In genomic region chr9:86557918-86558317, GRCh38 we compare ENCODE assay signal across 16 cellular contexts.
"Had no signal": no experiment of that assay in that cellular context is flagged by ENCODE, and none has a peak within 500 bp of the region (broad histone marks: within the 10 kb centered on the region; RNA-seq: fewer than 3 reads in every experiment).

No MANE protein-coding gene starts in this region.

- H3K9me3 Mint-ChIP-seq: central memory CD8-positive, alpha-beta T cell; mesothelial cell of epicardium; nephron progenitor cell; type B pancreatic cell had no signal

- H3K27ac ChIP-seq: dorsolateral prefrontal cortex, heart left ventricle, psoas muscle had no signal

- H3K4me1 ChIP-seq: psoas muscle had no signal

- H3K4me1 Mint-ChIP-seq: central memory CD8-positive, alpha-beta T cell; naive B cell had no signal

- DNase-seq: cortex of kidney; dorsolateral prefrontal cortex; effector memory CD4-positive, alpha-beta T cell; heart left ventricle; hippocampal formation; naive B cell; nephron progenitor cell; retina; stimulated activated CD4-positive, alpha-beta T cell treated with anti-CD3 and anti-CD28 coated beads, Interleukin-12 subunit alpha, Interleukin-12 subunit beta, amount 100 ng/mL, for 4 hours; stimulated activated naive CD4-positive, alpha-beta T cell treated with Interleukin-2 at 50 U/mL for 16 hours had no signal

- H3K4me3 ChIP-seq: dorsolateral prefrontal cortex, heart left ventricle, psoas muscle, skin epidermis had no signal

- H3K36me3 Mint-ChIP-seq: mesothelial cell of epicardium, naive B cell, type B pancreatic cell had no signal

- H3K27ac Mint-ChIP-seq: mesothelial cell of epicardium, nephron progenitor cell, type B pancreatic cell had no signal

- H3K9me3 ChIP-seq: heart left ventricle, psoas muscle had no signal

- H3K4me3 Mint-ChIP-seq: central memory CD8-positive, alpha-beta T cell; mesothelial cell of epicardium; naive B cell; nephron progenitor cell; type B pancreatic cell had no signal

- H3K36me3 ChIP-seq: heart left ventricle had no signal

- ATAC-seq: left lobe of liver had no signal
